Comparison of ENCODE assay signal across 8 cellular contexts in the genomic region with DNA sequence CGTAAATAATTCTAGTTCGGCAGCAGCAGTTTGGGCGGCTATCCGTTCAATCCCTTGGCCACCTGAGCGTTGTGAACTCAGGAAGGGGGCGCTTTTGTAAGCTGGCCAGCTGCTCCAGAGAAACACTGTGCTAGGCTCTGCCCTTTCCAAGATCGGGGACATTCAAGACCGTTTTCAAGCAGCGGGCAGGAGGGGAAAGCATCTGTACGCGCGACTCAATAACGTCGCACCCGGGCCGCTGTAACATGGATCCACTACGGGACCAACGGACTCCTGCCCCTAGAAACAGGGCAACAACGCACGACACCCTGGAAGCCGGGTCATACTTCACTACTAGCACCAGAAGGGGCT. TPM values are rescaled to one million over a fixed set of nuclear protein-coding genes. Genes with fewer than 3 reads are reported as not detected.
DNase-seq lines count a peak whose midpoint lies in the region; ATAC-seq and TF ChIP-seq lines count a peak whose summit lies in the region.

No MANE protein-coding gene starts in this region.

- peaks cover 32% of the 10 kb centered on the region for H3K36me3 ChIP-seq in endodermal cell (ENCODE audit: control insufficient read depth, insufficient read depth, low read length)

- H3K9me3 ChIP-seq in endodermal cell (ENCODE audit: control insufficient read depth, low read length) = no peaks in the 10 kb centered on the region

- DNase-seq in SHP77 (lab: John Stamatoyannopoulos, UW) = peak; percentile 20 to 23
- DNase-seq in SHP77 treated with DMSO at 0.1 percent for 48 hours (lab: John Stamatoyannopoulos, UW) = no peak
- DNase-seq in OCI-M1 (lab: John Stamatoyannopoulos, UW) = peak; percentile 69
- DNase-seq in endodermal cell = peak; percentile 83
- no peak for DNase-seq in osteocyte (ENCODE audit: extremely low spot score, unreplicated experiment)
- no peak for DNase-seq in effector CD4-positive, alpha-beta T cell
- DNase-seq in NCI-H1436 treated with DMSO at 0.1 percent for 48 hours (lab: John Stamatoyannopoulos, UW) = no peak

- 0% methylated on average over 17 to 21 of the region's 21 CpGs for WGBS in endodermal cell (ENCODE audit: insufficient coverage in 1 of 2, insufficient read length in 1 of 2), 2 experiments

- ATAC-seq in HG02981 (IDR thresholded peaks at IDR 0.05; ENCODE audit: unreplicated experiment) = peak; percentile 4

- H3K4me3 Mint-ChIP-seq in endodermal cell = peak overlapping the region; percentile 95
- peak overlapping the region; percentile 94 for H3K4me3 Mint-ChIP-seq in osteocyte (ENCODE audit: unreplicated experiment)

- peak overlapping the region; percentile 73 for H3K9ac ChIP-seq in endodermal cell (ENCODE audit: extremely low read depth, low read length, poor library complexity, severe bottlenecking)

- H3K4me1 ChIP-seq in endodermal cell (ENCODE audit: control insufficient read depth, insufficient read depth, low read length) = peaks cover 5% of the 10 kb centered on the region

- H3K4me3 ChIP-seq in endodermal cell (ENCODE audit: low read length) = peak overlapping the region; percentile 88

- H3K27me3 ChIP-seq in endodermal cell (ENCODE audit: control insufficient read depth, insufficient read depth, low read length, poor library complexity, severe bottlenecking) = no peaks in the 10 kb centered on the region

- H3K36me3 Mint-ChIP-seq in endodermal cell (ENCODE audit: low read depth) = peaks cover 17% of the 10 kb centered on the region
- H3K36me3 Mint-ChIP-seq in osteocyte (ENCODE audit: unreplicated experiment) = no peaks in the 10 kb centered on the region

- H3K9me3 Mint-ChIP-seq in endodermal cell (no peaks in the 10 kb centered on the region), osteocyte (ENCODE audit: unreplicated experiment) (no peaks in the 10 kb centered on the region)

- H3K27ac Mint-ChIP-seq in endodermal cell = peak overlapping the region; percentile 97
- H3K27ac Mint-ChIP-seq in osteocyte (ENCODE audit: unreplicated experiment) = peak overlapping the region; percentile 83

- TF ChIP-seq CTCF in endodermal cell (conservative IDR thresholded peaks at IDR 0.05) (peak; percentile 51), osteocyte (IDR thresholded peaks at IDR 0.05) (peak; percentile 11)

- H3K27ac ChIP-seq in endodermal cell (ENCODE audit: low read depth, low read length) = peak overlapping the region; percentile 36

- peaks cover 14% of the 10 kb centered on the region for H3K4me1 Mint-ChIP-seq in endodermal cell
- peaks cover 41% of the 10 kb centered on the region for H3K4me1 Mint-ChIP-seq in osteocyte (ENCODE audit: unreplicated experiment)

- no peaks in the 10 kb centered on the region for H3K27me3 Mint-ChIP-seq in endodermal cell (ENCODE audit: insufficient read depth)
- no peaks in the 10 kb centered on the region for H3K27me3 Mint-ChIP-seq in osteocyte (ENCODE audit: unreplicated experiment)

RNA-seq across cellular contexts. Expression of a gene that starts 0.5 kb away (rescaled TPM):
- 100 to 1,000 TPM; 173 to 246 TPM for total RNA-seq in endodermal cell
- polyA plus RNA-seq in endodermal cell (2013, experiment 1 of 2) = 353 TPM
- polyA plus RNA-seq in endodermal cell (2013, experiment 2 of 2) = 358 TPM
- total RNA-seq in osteocyte = 41.9 and 43.3 TPM in 2 replicates

RNA-seq across cellular contexts. Expression of a gene that starts 26.0 kb away (rescaled TPM):
- total RNA-seq in endodermal cell (10 to 100 TPM; 58.3 to 69.0 TPM), osteocyte (2,074 and 2,132 TPM in 2 replicates)
- 39.9 TPM for polyA plus RNA-seq in endodermal cell (2013, experiment 1 of 2)
- 38.5 TPM for polyA plus RNA-seq in endodermal cell (2013, experiment 2 of 2)

RNA-seq across cellular contexts. Expression of a gene that starts 52.7 kb away (rescaled TPM):
- total RNA-seq in endodermal cell (not detected), osteocyte (0.40 TPM in 1 of 2 replicates, not detected in the other)
- polyA plus RNA-seq in endodermal cell (2013, experiment 1 of 2) = not detected
- polyA plus RNA-seq in endodermal cell (2013, experiment 2 of 2) = not detected

Comparison
In these comparisons a context has a peak if more than half of its experiments do, and no peak if none do; other contexts are left out.
1. DNase-seq: peak in SHP77 (2 of 2), OCI-M1 (single experiment) and endodermal cell (single experiment); none in SHP77 treated with DMSO at 0.1 percent for 48 hours (single experiment), osteocyte (single experiment), effector CD4-positive, alpha-beta T cell (single experiment) and NCI-H1436 treated with DMSO at 0.1 percent for 48 hours (single experiment).
2. RNA of a gene that starts 26.0 kb away (total RNA-seq): 2,074 to 2,132 TPM in osteocyte; 58.3 to 69.0 TPM in endodermal cell; every median in the first group is over 10 times any median in the second.